ENCODE assay signal across 8 cellular contexts in genomic region chr9:93154293-93154903, GRCh38. TPM values are rescaled to one million over a fixed set of nuclear protein-coding genes. Genes with fewer than 3 reads are reported as not detected.
DNase-seq lines count a peak whose midpoint lies in the region; ATAC-seq and TF ChIP-seq lines count a peak whose summit lies in the region.

No MANE protein-coding gene starts in this region.

- H3K9me3 Mint-ChIP-seq in activated naive CD4-positive, alpha-beta T cell treated with anti-CD3 and anti-CD28 coated beads for 36 hours = peaks cover 4% of the 10 kb centered on the region

- ATAC-seq in DND-41 (ENCODE audit: insufficient read depth, low read depth) (peak; percentile 82), HG03196 (IDR thresholded peaks at IDR 0.05; ENCODE audit: unreplicated experiment) (no peak), HG02798 (IDR thresholded peaks at IDR 0.05; ENCODE audit: poor library complexity, unreplicated experiment) (no peak), HG02588 (IDR thresholded peaks at IDR 0.05; ENCODE audit: unreplicated experiment) (no peak)

- peak; percentile 67 for DNase-seq in A673 (ENCODE audit: low spot score)
- peak; percentile 61 for DNase-seq in DND-41
- peak; percentile 29 for DNase-seq in NCI-H1694 treated with DMSO at 0.1 percent for 48 hours (lab: John Stamatoyannopoulos, UW)
- DNase-seq in activated naive CD4-positive, alpha-beta T cell treated with anti-CD3 and anti-CD28 coated beads for 36 hours = peak; percentile 75
- DNase-seq in kidney epithelial cell (ENCODE audit: low read depth) = no peak

- peaks cover 2% of the 10 kb centered on the region for H3K36me3 Mint-ChIP-seq in activated naive CD4-positive, alpha-beta T cell treated with anti-CD3 and anti-CD28 coated beads for 36 hours (ENCODE audit: low read depth)

- peaks cover 25% of the 10 kb centered on the region for H3K4me1 Mint-ChIP-seq in activated naive CD4-positive, alpha-beta T cell treated with anti-CD3 and anti-CD28 coated beads for 36 hours (ENCODE audit: low read depth)

- no peaks in the 10 kb centered on the region for H3K4me1 ChIP-seq in A673 (ENCODE audit: insufficient read depth, low read length, poor library complexity, severe bottlenecking)
- no peaks in the 10 kb centered on the region for H3K4me1 ChIP-seq in DND-41 (ENCODE audit: insufficient read depth, low read length)

- H3K9me3 ChIP-seq in A673 (ENCODE audit: low read depth, low read length, poor library complexity, severe bottlenecking) (no peaks in the 10 kb centered on the region), DND-41 (ENCODE audit: insufficient read depth, low read length, severe bottlenecking) (no peaks in the 10 kb centered on the region)

- no peak overlapping the region for H3K4me3 Mint-ChIP-seq in activated naive CD4-positive, alpha-beta T cell treated with anti-CD3 and anti-CD28 coated beads for 36 hours

- no peaks in the 10 kb centered on the region for H3K27me3 Mint-ChIP-seq in activated naive CD4-positive, alpha-beta T cell treated with anti-CD3 and anti-CD28 coated beads for 36 hours (ENCODE audit: low read depth)

- no peak overlapping the region for H3K27ac Mint-ChIP-seq in activated naive CD4-positive, alpha-beta T cell treated with anti-CD3 and anti-CD28 coated beads for 36 hours

- H3K36me3 ChIP-seq in A673 (ENCODE audit: insufficient read depth, low read length, poor library complexity, severe bottlenecking) (no peaks in the 10 kb centered on the region), DND-41 (ENCODE audit: insufficient read depth, low read length) (no peaks in the 10 kb centered on the region), kidney epithelial cell (ENCODE audit: control insufficient read depth, insufficient read depth, low read length) (no peaks in the 10 kb centered on the region)

- H3K4me3 ChIP-seq in A673 (ENCODE audit: low read depth, low read length, poor library complexity, severe bottlenecking) (no peak overlapping the region), DND-41 (ENCODE audit: low read depth in 1 of 2, low read length in 2 of 2) (no peak overlapping the region), kidney epithelial cell (ENCODE audit: low read depth, low read length) (no peak overlapping the region)

- no peak overlapping the region for H2AFZ ChIP-seq in DND-41 (ENCODE audit: low read depth, low read length)

- no TSS peak for BruUV-seq in A673 (replicated peaks; lab: Mats Ljungman, UMichigan)

- TF ChIP-seq CTCF in A673 (conservative IDR thresholded peaks at IDR 0.05; ENCODE audit: low read depth, low read length) = peak; percentile 89
- peak; percentile 82 for TF ChIP-seq CTCF in DND-41 (IDR thresholded peaks at IDR 0.05; ENCODE audit: borderline replicate concordance, extremely low read depth, low read length, poor library complexity, severe bottlenecking)
- peak; percentile 69 for TF ChIP-seq CTCF in kidney epithelial cell (IDR thresholded peaks at IDR 0.05; ENCODE audit: insufficient read depth, low read length, poor library complexity, severe bottlenecking)

- H3K4me2 ChIP-seq in DND-41 (ENCODE audit: insufficient read depth, low read length) = no peak overlapping the region

- no peak overlapping the region for H3K9ac ChIP-seq in DND-41 (ENCODE audit: low read depth, low read length)

- H4K20me1 ChIP-seq in DND-41 (ENCODE audit: insufficient read depth, low read length) = no peaks in the 10 kb centered on the region

- CTCF ChIA-PET in A673 (lab: Charles Lee) = interaction anchor here (0.6 to 1.1 kb wide), 4 partner anchors 139 to 396 kb away, joined by 3 to 4 read pairs (median 4); no protein-coding TSS in a partner anchor
- CTCF ChIA-PET in activated naive CD4-positive, alpha-beta T cell treated with anti-CD3 and anti-CD28 coated beads for 36 hours (lab: Charles Lee) = interaction anchor here (0.6 to 2.9 kb wide), 11 partner anchors 8 to 163 kb away, joined by 3 to 13 read pairs (median 3); no protein-coding TSS in a partner anchor

- H3K27ac ChIP-seq in A673 (ENCODE audit: low read depth, low read length, poor library complexity, severe bottlenecking) = no peak overlapping the region
- no peak overlapping the region for H3K27ac ChIP-seq in DND-41 (ENCODE audit: low read length)

- intact Hi-C loops in A673 (cut with micrococcal nuclease; ENCODE audit: unreplicated experiment) = loop anchor here (10.0 kb wide), 2 partner anchors 410 to 810 kb away; no protein-coding TSS in a partner anchor
- intact Hi-C loops in activated naive CD4-positive, alpha-beta T cell treated with anti-CD3 and anti-CD28 coated beads for 36 hours (cut with micrococcal nuclease) = loop anchor here (10.0 kb wide), 1 partner anchor 800 kb away; the partner anchor contains the start of gene BARX1

- no peaks in the 10 kb centered on the region for H3K79me2 ChIP-seq in DND-41 (ENCODE audit: insufficient read depth, low read length)

- no peaks in the 10 kb centered on the region for H3K27me3 ChIP-seq in A673 (replicated peaks; ENCODE audit: insufficient read depth, low read depth, low read length, poor library complexity)
- no peaks in the 10 kb centered on the region for H3K27me3 ChIP-seq in DND-41 (ENCODE audit: insufficient read depth, low read length, poor library complexity)
- H3K27me3 ChIP-seq in kidney epithelial cell (ENCODE audit: control insufficient read depth, insufficient read depth, low read length) = no peaks in the 10 kb centered on the region

- POLR2A ChIA-PET in A673 (lab: Charles Lee; ENCODE audit: low non-redundant PET) = no interaction called here

RNA-seq across cellular contexts. Expression of gene NINJ1, which starts 20.3 kb away (rescaled TPM):
- total RNA-seq in A673 (2021) (9.2 and 13.7 TPM in 2 replicates), kidney epithelial cell (66.4 and 76.4 TPM in 2 replicates)
- total RNA-seq in activated naive CD4-positive, alpha-beta T cell treated with anti-CD3 and anti-CD28 coated beads for 36 hours = 10 to 100 TPM; 93.9 to 96.9 TPM

RNA-seq across cellular contexts. Expression of gene WNK2, which starts 29.5 kb away (rescaled TPM):
- total RNA-seq in A673 (2021) (9.6 and 11.8 TPM in 2 replicates), kidney epithelial cell (9.7 and 17.1 TPM in 2 replicates)
- total RNA-seq in activated naive CD4-positive, alpha-beta T cell treated with anti-CD3 and anti-CD28 coated beads for 36 hours = 1 to 10 TPM; 5.2 to 5.8 TPM

RNA-seq across cellular contexts. Expression of gene CARD19, which starts 58.4 kb away (rescaled TPM):
- total RNA-seq in A673 (2021) (12.2 and 16.2 TPM in 2 replicates), kidney epithelial cell (32.6 and 56.5 TPM in 2 replicates)
- 10 to 100 TPM; 51.4 to 52.0 TPM for total RNA-seq in activated naive CD4-positive, alpha-beta T cell treated with anti-CD3 and anti-CD28 coated beads for 36 hours
